9 cellular contexts compared by ENCODE assay signal in genomic region chr6:96925290-96925687, GRCh38. TPM values are rescaled to one million over a fixed set of nuclear protein-coding genes. Genes with fewer than 3 reads are reported as not detected.
DNase-seq lines count a peak whose midpoint lies in the region; ATAC-seq and TF ChIP-seq lines count a peak whose summit lies in the region.
"Had no signal": no experiment of that assay in that cellular context is flagged by ENCODE, and none has a peak within 500 bp of the region (broad histone marks: within the 10 kb centered on the region; RNA-seq: fewer than 3 reads in every experiment).

No MANE protein-coding gene starts in this region.

- in situ Hi-C loops in GM23248 (cut with MboI), result no loop called here

- 33 to 35% methylated on average over 8 of the region's 8 CpGs for WGBS in GM23248 (ENCODE audit: low coverage in 1 of 2, low lambda C conversion rate in 2 of 2, missing lambda C conversion rate in 2 of 2), 2 experiments
- 22% methylated on average over 8 of the region's 8 CpGs for WGBS in esophagus muscularis mucosa
- 20% methylated on average over 8 of the region's 8 CpGs for WGBS in prostate gland

- TF ChIP-seq POLR2A in esophagus muscularis mucosa (IDR thresholded peaks at IDR 0.05; ENCODE audit: low read depth) (no peak), prostate gland (IDR thresholded peaks at IDR 0.05) (no peak)

- DNase-seq in GM23248 (no peak), SJCRH30 (no peak), esophagus muscularis mucosa (ENCODE audit: extremely low spot score) (no peak), prostate gland (ENCODE audit: low spot score) (no peak), posterior cingulate gyrus (no peak)

- H3K9ac ChIP-seq in GM23248, result no peak overlapping the region

- no peaks in the 10 kb centered on the region for H3K4me1 ChIP-seq in GM23248 (ENCODE audit: insufficient read depth)
- no peaks in the 10 kb centered on the region for H3K4me1 ChIP-seq in SJCRH30
- peaks cover 4 to 14% (median 13%) of the 10 kb centered on the region in 4 donors for H3K4me1 ChIP-seq in esophagus muscularis mucosa
- no peaks in the 10 kb centered on the region for H3K4me1 ChIP-seq in prostate gland (replicated peaks)

- no peaks in the 10 kb centered on the region for H3K79me2 ChIP-seq in GM23248 (ENCODE audit: insufficient read depth)

- no peak for TF ChIP-seq EP300 in esophagus muscularis mucosa (IDR thresholded peaks at IDR 0.05)

- H3F3A ChIP-seq in GM23248 (ENCODE audit: insufficient read depth), result no peaks in the 10 kb centered on the region

- no peaks in the 10 kb centered on the region for H4K20me1 ChIP-seq in GM23248 (ENCODE audit: insufficient read depth)

- H3K27ac ChIP-seq in GM23248, result no peak overlapping the region
- H3K27ac ChIP-seq in SJCRH30, result no peak overlapping the region
- H3K27ac ChIP-seq in esophagus muscularis mucosa (replicated peaks in 1 of 4), result peak overlapping the region in 1 of 4 donors; percentile 79
- H3K27ac ChIP-seq in prostate gland, result no peak overlapping the region

- H3K36me3 ChIP-seq in GM23248 (ENCODE audit: low read depth), result no peaks in the 10 kb centered on the region
- no peaks in the 10 kb centered on the region for H3K36me3 ChIP-seq in SJCRH30
- no peaks in the 10 kb centered on the region for H3K36me3 ChIP-seq in esophagus muscularis mucosa
- H3K36me3 ChIP-seq in prostate gland, result no peaks in the 10 kb centered on the region

- H3K4me3 ChIP-seq in GM23248 (no peak overlapping the region), SJCRH30 (peak overlapping the region; percentile 72), esophagus muscularis mucosa (peak overlapping the region; percentile 69 to 77 (median 72)), prostate gland (peak overlapping the region; percentile 45 to 50)

- peaks cover 75% of the 10 kb centered on the region for H3K27me3 ChIP-seq in GM23248 (replicated peaks; ENCODE audit: insufficient read depth)
- no peaks in the 10 kb centered on the region; the same call in 1 of the 2 replicates for H3K27me3 ChIP-seq in SJCRH30
- no peaks in the 10 kb centered on the region for H3K27me3 ChIP-seq in esophagus muscularis mucosa
- H3K27me3 ChIP-seq in prostate gland (replicated peaks; ENCODE audit: insufficient read depth), result no peaks in the 10 kb centered on the region

- no peak overlapping the region for H3K4me2 ChIP-seq in GM23248 (ENCODE audit: unreplicated experiment)

- ATAC-seq in GM19452 (IDR thresholded peaks at IDR 0.05; ENCODE audit: unreplicated experiment) (no peak), HG03045 (IDR thresholded peaks at IDR 0.05; ENCODE audit: unreplicated experiment) (no peak), GM18909 (IDR thresholded peaks at IDR 0.05; ENCODE audit: poor library complexity, unreplicated experiment) (no peak)

- TF ChIP-seq CTCF in esophagus muscularis mucosa (IDR thresholded peaks at IDR 0.05), result no peak
- TF ChIP-seq CTCF in prostate gland (IDR thresholded peaks at IDR 0.05), result no peak

- H3K9me2 ChIP-seq in GM23248 (ENCODE audit: insufficient read depth), result no peaks in the 10 kb centered on the region

- intact Hi-C loops in esophagus muscularis mucosa (cut with DNase I) (no loop called here), prostate gland (cut with DNase I) (no loop called here), posterior cingulate gyrus (cut with DNase I) (loop anchor here (5.0 kb wide), 1 partner anchor 67 kb away; no protein-coding TSS in a partner anchor)

- H3K9me3 ChIP-seq in GM23248 (ENCODE audit: low read depth), result no peaks in the 10 kb centered on the region
- H3K9me3 ChIP-seq in SJCRH30 (replicated peaks), result no peaks in the 10 kb centered on the region
- H3K9me3 ChIP-seq in esophagus muscularis mucosa, result no peaks in the 10 kb centered on the region
- no peaks in the 10 kb centered on the region for H3K9me3 ChIP-seq in prostate gland

- peak overlapping the region; percentile 69; the same call in 1 of the 2 replicates for H2AFZ ChIP-seq in GM23248

RNA-seq across cellular contexts. Expression of gene KLHL32, which starts 0.8 kb away (rescaled TPM):
- total RNA-seq in GM23248 (2014; rRNA removed; shearing (Covaris generic)), result not detected in 2 replicates
- polyA plus RNA-seq in GM23248 (2016; fragmentation: Nextera tagmentation; extraction: Ambion mirVana), result not detected in 2 replicates
- 0.30 TPM in 1 of 2 replicates, not detected in the other for total RNA-seq in SJCRH30 (2014; rRNA removed; shearing (Covaris generic))
- total RNA-seq in esophagus muscularis mucosa, result under 1 TPM in 1 of 4 donors, not detected in 3; 0.11 TPM
- total RNA-seq in prostate gland, result 1 to 10 TPM in 1 of 2 donors, under 1 TPM in 1; 0.41 to 6.8 TPM
- total RNA-seq: glomerular endothelial cell had no signal

RNA-seq across cellular contexts. Expression of gene NDUFAF4, which starts 27.6 kb away (rescaled TPM):
- 7.2 and 24.5 TPM in 2 replicates for total RNA-seq in GM23248 (2014; rRNA removed; shearing (Covaris generic))
- 79.5 and 83.4 TPM in 2 replicates for polyA plus RNA-seq in GM23248 (2016; fragmentation: Nextera tagmentation; extraction: Ambion mirVana)
- 49.4 and 69.7 TPM in 2 replicates for total RNA-seq in SJCRH30 (2014; rRNA removed; shearing (Covaris generic))
- total RNA-seq in esophagus muscularis mucosa (10 to 100 TPM; 26.1 to 36.2 (median 31.0) TPM), prostate gland (10 to 100 TPM; 15.6 to 29.9 TPM)
